Comparison of ENCODE assay signal across 8 cellular contexts in the genomic region with DNA sequence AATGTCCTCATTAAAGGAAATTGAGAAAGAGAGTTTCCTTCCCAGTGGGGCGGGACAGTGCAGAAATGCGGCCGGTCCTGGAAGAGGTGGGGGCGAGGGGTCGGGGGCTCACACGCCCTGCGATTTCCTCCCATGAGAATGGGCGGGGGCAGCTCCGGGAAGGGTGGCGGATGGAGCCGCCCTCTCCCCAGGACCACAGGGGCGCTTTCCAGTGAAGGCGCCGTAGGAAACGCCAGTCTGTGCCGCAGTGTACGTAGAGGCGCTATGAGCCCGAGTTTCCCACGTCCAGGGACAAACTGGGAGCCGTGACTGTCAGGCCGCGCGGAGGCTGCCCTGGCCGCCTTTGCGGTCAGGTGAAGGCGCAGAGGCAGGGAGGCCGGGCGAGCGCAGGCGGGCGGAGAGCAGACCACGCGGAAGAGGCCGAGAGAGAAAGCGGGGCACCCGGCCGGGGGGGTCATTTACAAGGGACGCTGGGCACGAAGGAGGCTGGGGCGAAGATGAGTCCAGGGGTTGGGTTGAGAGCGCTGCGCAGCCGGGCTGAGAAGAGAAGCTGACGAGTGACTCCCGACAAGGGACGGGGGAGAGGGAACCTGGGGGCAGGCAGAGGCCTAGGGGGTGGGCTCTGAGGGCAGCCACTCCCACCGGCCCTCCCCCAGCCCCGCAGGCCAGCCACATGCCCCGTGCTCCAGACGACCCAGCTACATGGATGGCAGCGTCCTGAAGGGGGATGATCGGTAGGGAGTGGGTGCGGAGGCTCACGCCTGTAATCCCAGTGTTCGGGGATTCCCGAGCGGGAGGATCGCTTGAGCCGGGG. TPM values are rescaled to one million over a fixed set of nuclear protein-coding genes. Genes with fewer than 3 reads are reported as not detected.
A peak's percentile ranks its signal among the peaks of the same experiment; 100 is the strongest.
DNase-seq lines count a peak whose midpoint lies in the region; ATAC-seq and TF ChIP-seq lines count a peak whose summit lies in the region.

No MANE protein-coding gene starts in this region.

- ATAC-seq in GM21737 (IDR thresholded peaks at IDR 0.05; ENCODE audit: unreplicated experiment), result peak; percentile 60

- peaks cover 7% of the 10 kb centered on the region; the same call in 1 of the 2 replicates for H3K4me1 ChIP-seq in ES-I3 (ENCODE audit: insufficient read depth, low read length)
- H3K4me1 ChIP-seq in neutrophil (ENCODE audit: control insufficient read depth in 1 of 2, insufficient read depth in 1 of 2, low read depth in 1 of 2, low read length in 1 of 2), result peaks cover 85 to 87% of the 10 kb centered on the region in 2 experiments

- peak overlapping the region; percentile 88 for H3K27ac ChIP-seq in neutrophil

- H3K4me1 Mint-ChIP-seq in type B pancreatic cell (ENCODE audit: unreplicated experiment), result peaks cover 6% of the 10 kb centered on the region

- peak overlapping the region; percentile 65 to 76 for H3K4me3 ChIP-seq in neutrophil (ENCODE audit: low read depth in 1 of 2, low read length in 1 of 2)

- DNase-seq in NCI-H146 treated with DMSO at 0.1 percent for 48 hours (lab: John Stamatoyannopoulos, UW; ENCODE audit: unreplicated experiment), result peak; percentile 32
- peak; percentile 74 for DNase-seq in activated effector memory CD4-positive, alpha-beta T cell treated with anti-CD3 and anti-CD28 coated beads, Interleukin-2, amount 50 U/mL, for 16 hours
- peak; percentile 52 for DNase-seq in germinal center (ENCODE audit: low spot score)
- no peak for DNase-seq in type B pancreatic cell (ENCODE audit: extremely low spot score, unreplicated experiment)
- DNase-seq in NCI-H524 treated with DMSO at 0.1 percent for 48 hours (lab: John Stamatoyannopoulos, UW), result no peak

- peak overlapping the region; percentile 80 for H3K9ac ChIP-seq in ES-I3 (ENCODE audit: low read depth, low read length)

- no peaks in the 10 kb centered on the region for H3K27me3 ChIP-seq in neutrophil

- TF ChIP-seq CTCF in neutrophil (IDR thresholded peaks at IDR 0.05) (no peak), type B pancreatic cell (conservative IDR thresholded peaks at IDR 0.05) (no peak)

- peaks cover 14% of the 10 kb centered on the region for H3K27me3 Mint-ChIP-seq in type B pancreatic cell

- no peaks in the 10 kb centered on the region for H3K9me3 Mint-ChIP-seq in type B pancreatic cell

- peak overlapping the region; percentile 93 for H3K4me3 Mint-ChIP-seq in type B pancreatic cell

- H3K36me3 Mint-ChIP-seq in type B pancreatic cell, result no peaks in the 10 kb centered on the region

- H3K27ac Mint-ChIP-seq in type B pancreatic cell, result peak overlapping the region; percentile 84

- H3K36me3 ChIP-seq in ES-I3 (ENCODE audit: insufficient read depth, low read length), result no peaks in the 10 kb centered on the region
- H3K36me3 ChIP-seq in neutrophil, result peaks cover 70% of the 10 kb centered on the region

- no peaks in the 10 kb centered on the region for H3K9me3 ChIP-seq in ES-I3 (ENCODE audit: control insufficient read depth, insufficient read depth, low read length)
- no peaks in the 10 kb centered on the region for H3K9me3 ChIP-seq in neutrophil

RNA-seq across cellular contexts. Expression of a gene that starts 45.0 kb away (rescaled TPM):
- total RNA-seq in type B pancreatic cell (ENCODE audit: low replicate concordance), result 7.9 and 17.3 TPM in 2 replicates

Comparison
In these comparisons a context has a peak if more than half of its experiments do, and no peak if none do; other contexts are left out.
1. DNase-seq: peak in NCI-H146 treated with DMSO at 0.1 percent for 48 hours (single experiment), activated effector memory CD4-positive, alpha-beta T cell treated with anti-CD3 and anti-CD28 coated beads, Interleukin-2, amount 50 U/mL, for 16 hours (single experiment) and germinal center (single experiment); none in type B pancreatic cell (single experiment) and NCI-H524 treated with DMSO at 0.1 percent for 48 hours (single experiment).